Comparison of ENCODE assay signal across 8 cellular contexts in the genomic region with DNA sequence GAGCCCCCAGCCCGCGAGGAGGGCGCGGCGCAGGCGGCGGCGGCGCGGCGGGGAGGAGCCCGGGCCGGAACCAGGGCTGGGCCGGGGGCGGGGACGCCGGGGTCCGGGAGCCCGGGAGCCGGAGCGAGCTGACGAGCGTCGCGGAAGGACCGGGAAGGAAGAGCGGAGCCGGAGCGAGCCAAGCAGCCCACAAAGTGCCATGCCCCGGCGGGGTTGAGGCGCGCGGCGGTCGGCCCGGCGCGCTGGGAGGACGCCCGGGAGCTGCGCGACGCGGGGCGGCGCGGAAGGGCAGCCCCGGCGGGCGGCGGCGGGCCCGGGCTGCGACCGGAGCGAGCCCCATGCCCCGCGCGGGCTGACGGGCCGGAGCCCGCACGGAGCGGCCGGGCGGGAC. TPM values are rescaled to one million over a fixed set of nuclear protein-coding genes. Genes with fewer than 3 reads are reported as not detected.
DNase-seq lines count a peak whose midpoint lies in the region; ATAC-seq, FAIRE-seq and TF ChIP-seq lines count a peak whose summit lies in the region.

No MANE protein-coding gene starts in this region.

- WGBS in GM23248 (ENCODE audit: low coverage in 1 of 2, low lambda C conversion rate in 2 of 2, missing lambda C conversion rate in 2 of 2), 2 experiments: 1 to 2% methylated on average over 27 to 56 of the region's 67 CpGs
- WGBS in HepG2 (ENCODE audit: low lambda C conversion rate): 2% methylated on average over 16 of the region's 67 CpGs

- no TSS peak for BruUV-seq in HepG2 (replicated peaks; lab: Mats Ljungman, UMichigan)

- H4K20me1 ChIP-seq in GM23248 (ENCODE audit: insufficient read depth) (no peaks in the 10 kb centered on the region), Loucy (ENCODE audit: insufficient read depth, low read length, poor library complexity, severe bottlenecking) (peaks cover 41% of the 10 kb centered on the region), HepG2 (ENCODE audit: insufficient read depth, low read length) (peaks cover 41% of the 10 kb centered on the region)

- H3K79me2 ChIP-seq in GM23248 (ENCODE audit: insufficient read depth) (0 out of 2 replicates have a peak, but pooled peaks cover 23% of the 10 kb centered on the region), Loucy (ENCODE audit: insufficient read depth, low read length) (peaks cover 70% of the 10 kb centered on the region), HepG2 (ENCODE audit: insufficient read depth, low read length) (peaks cover 71% of the 10 kb centered on the region)

- no peak overlapping the region for H3K9ac ChIP-seq in GM23248
- peak overlapping the region; percentile 82 for H3K9ac ChIP-seq in Loucy (ENCODE audit: low read depth, low read length, poor library complexity, severe bottlenecking)
- peak overlapping the region; percentile 86 for H3K9ac ChIP-seq in HepG2 (ENCODE audit: insufficient read depth, low read depth, low read length)
- H3K9ac ChIP-seq in subcutaneous abdominal adipose tissue (ENCODE audit: low read length in 5 of 5): no peak overlapping the region

- intact Hi-C loops in HepG2 (cut with micrococcal nuclease; ENCODE audit: unreplicated experiment): loop anchor here (2.0 to 5.0 kb wide), 4 partner anchors 46 to 179 kb away; no protein-coding TSS in a partner anchor

- in situ Hi-C loops in GM23248 (cut with MboI) (no loop called here), brain microvascular endothelial cell (cut with HindIII; ENCODE audit: low pct_ligation_motif_present, low sequenced_read_pairs) (no loop called here), HepG2 (cut with HindIII; ENCODE audit: extremely low pct_ligation_motif_present, low pct_unique_long_range_greater_than_20kb) (loop anchor here (5.0 kb wide), 2 partner anchors 46 to 119 kb away; no protein-coding TSS in a partner anchor)

- CTCF ChIA-PET in HepG2 (lab: Yijun Ruan, JAX; ENCODE audit: low intra/inter-chr PET ratio, low total read pairs): interaction anchor here (1.8 kb wide), 1 partner anchor 45 kb away, joined by 5 read pairs; no protein-coding TSS in a partner anchor

- H3K9me2 ChIP-seq in GM23248 (ENCODE audit: insufficient read depth) (no peaks in the 10 kb centered on the region), Loucy (replicated peaks; ENCODE audit: low read depth, low read length) (no peaks in the 10 kb centered on the region)

- H3K9me3 ChIP-seq in GM23248 (ENCODE audit: low read depth) (no peaks in the 10 kb centered on the region), Loucy (ENCODE audit: insufficient read depth, low read depth, low read length) (no peaks in the 10 kb centered on the region), HepG2 (ENCODE audit: low read length) (no peaks in the 10 kb centered on the region), subcutaneous abdominal adipose tissue (ENCODE audit: control insufficient read depth in 5 of 5, low read length in 5 of 5) (no peaks in the 10 kb centered on the region)

- H3K27ac ChIP-seq in GM23248: no peak overlapping the region
- H3K27ac ChIP-seq in brain microvascular endothelial cell: no peak overlapping the region
- peak overlapping the region; percentile 65 for H3K27ac ChIP-seq in HepG2 (ENCODE audit: extremely low read length, insufficient read depth, low read length)
- H3K27ac ChIP-seq in subcutaneous abdominal adipose tissue (ENCODE audit: low read depth, low read length): no peak overlapping the region

- H3K4me2 ChIP-seq in GM23248 (ENCODE audit: unreplicated experiment) (peak overlapping the region; percentile 82), Loucy (ENCODE audit: low read depth, low read length, poor library complexity, severe bottlenecking) (no peak overlapping the region), HepG2 (ENCODE audit: low read depth, low read length) (peak overlapping the region; percentile 95)

- TF ChIP-seq RAD21 in HepG2 (CRISPR knock-in tag; IDR thresholded peaks at IDR 0.05): no peak; the same call in 1 of the 2 replicates

- no peak for FAIRE-seq in HepG2 (lab: Jason Lieb, UNC)

- ATAC-seq in HepG2: no peak

- TF ChIP-seq EP300 in HepG2 (IDR thresholded peaks at IDR 0.05; ENCODE audit: low read depth in 2 of 2, low read length in 2 of 2) (no peak), HepG2 (CRISPR knock-in tag; IDR thresholded peaks at IDR 0.05; ENCODE audit: borderline replicate concordance) (no peak)

- no peaks in the 10 kb centered on the region for H3F3A ChIP-seq in GM23248 (ENCODE audit: insufficient read depth)
- H3F3A ChIP-seq in Loucy (ENCODE audit: low read depth): no peaks in the 10 kb centered on the region

- H3K36me3 ChIP-seq in GM23248 (ENCODE audit: low read depth): no peaks in the 10 kb centered on the region
- H3K36me3 ChIP-seq in Loucy (ENCODE audit: insufficient read depth, low read length): no peaks in the 10 kb centered on the region; the same call in 1 of the 2 replicates
- H3K36me3 ChIP-seq in brain microvascular endothelial cell (replicated peaks): peaks cover 2% of the 10 kb centered on the region
- H3K36me3 ChIP-seq in HepG2 (replicated peaks in 1 of 2; ENCODE audit: control insufficient read depth in 1 of 2, insufficient read depth in 2 of 2, low read length in 2 of 2): peaks cover 6 to 19% of the 10 kb centered on the region in 2 experiments
- H3K36me3 ChIP-seq in subcutaneous abdominal adipose tissue (ENCODE audit: control insufficient read depth in 5 of 5, insufficient read depth in 5 of 5, low read length in 5 of 5): peaks cover 0 to 7% (median 6%) of the 10 kb centered on the region in 5 donors

- DNase-seq in NCI-H2196 (lab: John Stamatoyannopoulos, UW; ENCODE audit: unreplicated experiment) (peak; percentile 65), NCI-H2196 treated with DMSO at 0.1 percent for 48 hours (lab: John Stamatoyannopoulos, UW; ENCODE audit: unreplicated experiment) (no peak), GM23248 (peak; percentile 66), brain microvascular endothelial cell (no peak), HepG2 (ENCODE audit: low spot score) (no peak), COLO829 (ENCODE audit: low spot score) (no peak)

- TF ChIP-seq CTCF in Loucy (conservative IDR thresholded peaks at IDR 0.05; ENCODE audit: low read length): no peak
- no peak for TF ChIP-seq CTCF in brain microvascular endothelial cell (IDR thresholded peaks at IDR 0.05; ENCODE audit: low read depth, low read length, missing control alignments)
- TF ChIP-seq CTCF in HepG2 (CRISPR knock-in tag; IDR thresholded peaks at IDR 0.05): no peak

- H3K4me3 ChIP-seq in GM23248 (peak overlapping the region; percentile 80), Loucy (ENCODE audit: low read length, poor library complexity, severe bottlenecking) (peak overlapping the region; percentile 99), brain microvascular endothelial cell (ENCODE audit: low read depth, low read length) (peak overlapping the region; percentile 80), HepG2 (replicated peaks in 1 of 3; ENCODE audit: insufficient read depth in 1 of 3, low read depth in 2 of 3, low read length in 3 of 3) (peak overlapping the region; percentile 67 to 99 (median 99); a peak in 4 of 6 replicates), subcutaneous abdominal adipose tissue (ENCODE audit: low read depth in 1 of 5, low read length in 5 of 5) (peak overlapping the region in 4 of 5 donors; percentile 70 to 89 (median 78))

- peak overlapping the region; percentile 86 for H2AFZ ChIP-seq in GM23248
- H2AFZ ChIP-seq in Loucy (ENCODE audit: low read length): no peak overlapping the region
- H2AFZ ChIP-seq in HepG2 (ENCODE audit: low read length): no peak overlapping the region

- TF ChIP-seq POLR2A in HepG2 (IDR thresholded peaks at IDR 0.05; ENCODE audit: insufficient read depth in 1 of 2, low read depth in 2 of 2, low read length in 2 of 2): no peak

- POLR2A ChIA-PET in HepG2 (lab: Yijun Ruan, JAX): interaction anchor here (1.1 to 7.7 kb wide), 6 partner anchors 19 to 120 kb away, joined by 3 to 90 read pairs (median 7); no protein-coding TSS in a partner anchor

- no peaks in the 10 kb centered on the region for H3K27me3 ChIP-seq in GM23248 (replicated peaks; ENCODE audit: insufficient read depth)
- H3K27me3 ChIP-seq in Loucy (ENCODE audit: insufficient read depth, low read length, poor library complexity, severe bottlenecking): no peaks in the 10 kb centered on the region
- H3K27me3 ChIP-seq in brain microvascular endothelial cell (replicated peaks): no peaks in the 10 kb centered on the region
- no peaks in the 10 kb centered on the region for H3K27me3 ChIP-seq in HepG2 (ENCODE audit: control insufficient read depth in 1 of 2, insufficient read depth in 2 of 2, low read length in 2 of 2)
- peaks cover 0 to 12% (median 5%) of the 10 kb centered on the region in 5 donors for H3K27me3 ChIP-seq in subcutaneous abdominal adipose tissue (ENCODE audit: control insufficient read depth in 5 of 5, insufficient read depth in 4 of 5, low read length in 5 of 5)

- H3K4me1 ChIP-seq in GM23248 (ENCODE audit: insufficient read depth) (no peaks in the 10 kb centered on the region), Loucy (ENCODE audit: insufficient read depth, low read length, poor library complexity, severe bottlenecking) (peaks cover 55% of the 10 kb centered on the region), HepG2 (ENCODE audit: insufficient read depth, low read length) (peaks cover 54% of the 10 kb centered on the region), subcutaneous abdominal adipose tissue (ENCODE audit: control insufficient read depth in 5 of 5, insufficient read depth in 5 of 5, low read length in 5 of 5) (peaks cover 0 to 55% (median 47%) of the 10 kb centered on the region in 5 donors)

RNA-seq across cellular contexts. Expression of gene FOXP4, which starts 0.3 kb away (rescaled TPM):
- 3.9 and 5.4 TPM in 2 replicates for total RNA-seq in GM23248 (2014; rRNA removed; shearing (Covaris generic))
- 1.1 and 1.4 TPM in 2 replicates for polyA plus RNA-seq in GM23248 (2016; fragmentation: Nextera tagmentation; extraction: Ambion mirVana)
- total RNA-seq in HepG2 (2016; rRNA removed; fragmentation: Illumina TruSeq; extraction: Trizol): 11.0 TPM in 2 replicates
- 2.8 and 3.0 TPM in 2 replicates for total RNA-seq in HepG2 (2016; cell fraction: cytosol; rRNA removed; fragmentation: Illumina TruSeq; extraction: Trizol; ENCODE audit: low read depth)
- total RNA-seq in HepG2 (2016; cell fraction: insoluble cytoplasmic fraction; rRNA removed; fragmentation: Illumina TruSeq; extraction: Trizol): 9.5 and 11.3 TPM in 2 replicates
- 15.4 and 15.8 TPM in 2 replicates for total RNA-seq in HepG2 (2016; cell fraction: membrane; rRNA removed; fragmentation: Illumina TruSeq; extraction: Trizol)
- 14.9 TPM in 2 replicates for total RNA-seq in HepG2 (2016; cell fraction: nucleus; rRNA removed; fragmentation: Illumina TruSeq; extraction: Trizol)
- polyA plus RNA-seq in HepG2 (2011; rRNA removed): 12.4 and 15.9 TPM in 2 replicates
- polyA plus RNA-seq in HepG2 (2011; cell fraction: cytosol; rRNA removed): 6.6 and 10.1 TPM in 2 replicates
- polyA plus RNA-seq in HepG2 (2011; cell fraction: nucleus; rRNA removed): 47.8 and 59.4 TPM in 2 replicates
- polyA plus RNA-seq in HepG2 (2012): 53.6 and 69.1 TPM in 2 replicates
- 10.9 and 11.7 TPM in 2 replicates for polyA plus RNA-seq in HepG2 (2016; cell fraction: cytosol; fragmentation: Illumina TruSeq; extraction: Trizol; ENCODE audit: low read depth)
- 37.6 and 56.8 TPM in 2 replicates for polyA plus RNA-seq in HepG2 (2016; cell fraction: insoluble cytoplasmic fraction; fragmentation: Illumina TruSeq; extraction: Trizol; ENCODE audit: low read depth)
- polyA plus RNA-seq in HepG2 (2016; cell fraction: membrane; fragmentation: Illumina TruSeq; extraction: Trizol; ENCODE audit: low read depth): 44.1 and 44.7 TPM in 2 replicates
- 75.1 and 80.7 TPM in 2 replicates for polyA plus RNA-seq in HepG2 (2016; cell fraction: nucleus; fragmentation: Illumina TruSeq; extraction: Trizol; ENCODE audit: insufficient read depth, low read depth)
- 3.3 and 26.4 TPM in 2 replicates for polyA minus RNA-seq in HepG2 (2011; rRNA and poly(A)+ RNA removed; ENCODE audit: low replicate concordance)
- 29.5 and 30.0 TPM in 2 replicates for polyA minus RNA-seq in HepG2 (2011; cell fraction: cytosol; rRNA and poly(A)+ RNA removed)
- polyA minus RNA-seq in HepG2 (2011; cell fraction: nucleus; rRNA and poly(A)+ RNA removed): 15.2 and 15.5 TPM in 2 replicates

Comparison
In these comparisons a context has a peak if more than half of its experiments do, and no peak if none do; other contexts are left out.
1. DNase-seq: peak in NCI-H2196 (single experiment) and GM23248 (single experiment); none in NCI-H2196 treated with DMSO at 0.1 percent for 48 hours (single experiment), brain microvascular endothelial cell (single experiment), HepG2 (single experiment) and COLO829 (single experiment).
2. H3K9ac ChIP-seq: peak in Loucy (single experiment) and HepG2 (single experiment); none in GM23248 (single experiment) and subcutaneous abdominal adipose tissue (0 of 5).
3. Peak in every context shown above with its lines, with median percentiles within 50 percentile points of each other: H3K4me3 ChIP-seq.